9 cellular contexts compared by ENCODE assay signal in genomic region chr2:38960609-38961320, GRCh38.
DNase-seq lines count a peak whose midpoint lies in the region; ATAC-seq and TF ChIP-seq lines count a peak whose summit lies in the region.
"Had no signal": no experiment of that assay in that cellular context is flagged by ENCODE, and none has a peak within 500 bp of the region (broad histone marks: within the 10 kb centered on the region; RNA-seq: fewer than 3 reads in every experiment).

No MANE protein-coding gene starts in this region.

- H3K27ac Mint-ChIP-seq in CD8-positive, alpha-beta T cell = no peak overlapping the region
- H3K27ac Mint-ChIP-seq: activated naive CD4-positive, alpha-beta T cell treated with anti-CD3 and anti-CD28 coated beads, Interleukin-2, amount 50 U/mL, for 72 hours had no signal

- peaks cover 5% of the 10 kb centered on the region for H3K27me3 ChIP-seq in CD8-positive, alpha-beta T cell (ENCODE audit: insufficient read depth, low read length)
- H3K27me3 ChIP-seq in endocrine pancreas (ENCODE audit: control insufficient read depth, insufficient read depth, low read length) = no peaks in the 10 kb centered on the region
- H3K27me3 ChIP-seq in osteoblast (ENCODE audit: insufficient read depth, low read length) = peaks cover 6% of the 10 kb centered on the region

- no peak for DNase-seq in CD8-positive, alpha-beta T cell
- DNase-seq in osteoblast (ENCODE audit: insufficient read length, low spot score, missing footprints) = no peak
- no peak for DNase-seq in kidney glomerular epithelial cell (lab: John Stamatoyannopoulos, UW)
- no peak for DNase-seq in AML-193 (lab: John Stamatoyannopoulos, UW)

- no peaks in the 10 kb centered on the region for H3K36me3 ChIP-seq in CD8-positive, alpha-beta T cell (ENCODE audit: insufficient read depth, low read length)
- H3K36me3 ChIP-seq in endocrine pancreas (ENCODE audit: control insufficient read depth, insufficient read depth, low read length) (no peaks in the 10 kb centered on the region), osteoblast (ENCODE audit: insufficient read depth, low read length) (no peaks in the 10 kb centered on the region)

- H3K27ac ChIP-seq in CD8-positive, alpha-beta T cell (ENCODE audit: low read depth, low read length) = no peak overlapping the region
- no peak overlapping the region for H3K27ac ChIP-seq in osteoblast (ENCODE audit: low read depth, low read length)

- H3K4me2 ChIP-seq in osteoblast (ENCODE audit: insufficient read depth, low read length) = peak overlapping the region; percentile 75

- peak overlapping the region; percentile 86 for H2AFZ ChIP-seq in osteoblast (ENCODE audit: low read length)

- no peak overlapping the region for H3K4me3 ChIP-seq in CD8-positive, alpha-beta T cell (ENCODE audit: low read depth, low read length)
- no peak overlapping the region for H3K4me3 ChIP-seq in endocrine pancreas (ENCODE audit: control insufficient read depth, insufficient read depth, low read length)
- peak overlapping the region; percentile 65 for H3K4me3 ChIP-seq in osteoblast (ENCODE audit: insufficient read depth, low read length)

- intact Hi-C loops in CD8-positive, alpha-beta T cell (cut with DNase I, micrococcal nuclease) = no loop called here

- no peak for TF ChIP-seq CTCF in CD8-positive, alpha-beta T cell (IDR thresholded peaks at IDR 0.05)
- no peak for TF ChIP-seq CTCF in osteoblast (IDR thresholded peaks at IDR 0.05; ENCODE audit: extremely low read depth, low read depth, low read length)

- H3K4me3 Mint-ChIP-seq in CD8-positive, alpha-beta T cell = peak overlapping the region; percentile 52

- POLR2A ChIA-PET in CD8-positive, alpha-beta T cell (lab: Charles Lee) = no interaction called here

- peaks cover 33% of the 10 kb centered on the region for H3K27me3 Mint-ChIP-seq in CD8-positive, alpha-beta T cell (ENCODE audit: low read depth)

- H3K79me2 ChIP-seq in osteoblast (ENCODE audit: insufficient read depth, low read length) = no peaks in the 10 kb centered on the region

- peak; percentile 29 for ATAC-seq in CD8-positive, alpha-beta T cell
- peak; percentile 44 for ATAC-seq in HG03432 (IDR thresholded peaks at IDR 0.05; ENCODE audit: unreplicated experiment)
- ATAC-seq in HG03025 (IDR thresholded peaks at IDR 0.05; ENCODE audit: low FRiP score, unreplicated experiment) = no peak
- no peak for ATAC-seq in GM18520 (IDR thresholded peaks at IDR 0.05; ENCODE audit: unreplicated experiment)

- no peaks in the 10 kb centered on the region for H4K20me1 ChIP-seq in osteoblast (ENCODE audit: insufficient read depth, low read length)

- H3K4me1 ChIP-seq in CD8-positive, alpha-beta T cell (ENCODE audit: insufficient read depth, low read length) = peaks cover 13% of the 10 kb centered on the region
- no peaks in the 10 kb centered on the region for H3K4me1 ChIP-seq in endocrine pancreas (ENCODE audit: control insufficient read depth, insufficient read depth, low read length)
- no peaks in the 10 kb centered on the region for H3K4me1 ChIP-seq in osteoblast (ENCODE audit: insufficient read depth, low read length)

- no peaks in the 10 kb centered on the region for H3K9me3 Mint-ChIP-seq in CD8-positive, alpha-beta T cell
- H3K9me3 Mint-ChIP-seq: activated naive CD4-positive, alpha-beta T cell treated with anti-CD3 and anti-CD28 coated beads, Interleukin-2, amount 50 U/mL, for 72 hours had no signal

- CTCF ChIA-PET in CD8-positive, alpha-beta T cell (lab: Charles Lee) = interaction anchor here (1.3 to 3.5 kb wide), 3 partner anchors 9 to 269 kb away, joined by 4 to 15 read pairs (median 5); no protein-coding TSS in a partner anchor

- H3K36me3 Mint-ChIP-seq in CD8-positive, alpha-beta T cell = no peaks in the 10 kb centered on the region

- no peaks in the 10 kb centered on the region for H3K9me3 ChIP-seq in CD8-positive, alpha-beta T cell (ENCODE audit: low read length)
- H3K9me3 ChIP-seq in endocrine pancreas (ENCODE audit: control insufficient read depth, low read length) (no peaks in the 10 kb centered on the region), osteoblast (ENCODE audit: low read depth, low read length) (no peaks in the 10 kb centered on the region)

- peak overlapping the region; percentile 33 for H3K9ac ChIP-seq in endocrine pancreas (ENCODE audit: control insufficient read depth, insufficient read depth, low read length)

- H3K4me1 Mint-ChIP-seq in CD8-positive, alpha-beta T cell (ENCODE audit: low read depth) = peaks cover 4% of the 10 kb centered on the region

Comparison
In these comparisons a context has a peak if more than half of its experiments do, and no peak if none do; other contexts are left out.
1. ATAC-seq: peak in CD8-positive, alpha-beta T cell (single experiment) and HG03432 (single experiment); none in HG03025 (single experiment) and GM18520 (single experiment).